22 cellular contexts compared by ENCODE assay signal in the genomic region with DNA sequence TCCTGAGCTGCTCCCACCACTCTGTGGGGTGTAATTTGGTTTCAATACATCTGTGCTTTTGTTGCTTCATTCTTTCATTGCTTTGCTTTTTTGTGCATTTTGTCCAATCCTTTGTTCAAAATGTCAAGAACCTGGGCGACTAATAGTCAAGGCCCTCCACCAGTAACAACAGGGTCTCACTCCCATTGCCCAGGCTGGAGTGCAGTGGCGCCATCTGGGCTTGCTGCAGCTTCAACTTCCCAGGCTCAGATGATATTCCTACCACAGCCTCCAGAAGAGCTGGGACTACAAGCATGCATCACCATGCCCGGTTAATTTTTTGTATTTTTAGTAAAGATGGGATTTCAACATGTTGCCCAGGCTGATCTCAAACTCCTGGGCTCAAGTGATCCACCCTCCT.
A peak's percentile ranks its signal among the peaks of the same experiment; 100 is the strongest.
DNase-seq lines count a peak whose midpoint lies in the region; ATAC-seq and TF ChIP-seq lines count a peak whose summit lies in the region.
"Had no signal": no experiment of that assay in that cellular context is flagged by ENCODE, and none has a peak within 500 bp of the region (broad histone marks: within the 10 kb centered on the region; RNA-seq: fewer than 3 reads in every experiment).

No MANE protein-coding gene starts in this region.

- 76 to 79% methylated on average over 3 of the region's 3 CpGs for WGBS in esophagus, 2 donors

- no peaks in the 10 kb centered on the region for H3K27me3 Mint-ChIP-seq in Calu3 (ENCODE audit: unreplicated experiment)
- peaks cover 4% of the 10 kb centered on the region for H3K27me3 Mint-ChIP-seq in neural progenitor cell (ENCODE audit: insufficient read depth, low read depth)
- no peaks in the 10 kb centered on the region for H3K27me3 Mint-ChIP-seq in stimulated activated memory B cell treated with anti-CD40 and anti-IgM and Interleukin-4, amounts not matched to agents 10 μg/mL and 1 μg/mL and 100 μg/mL, for 72 hours

- peaks cover 14% of the 10 kb centered on the region for H3F3A ChIP-seq in neural progenitor cell (ENCODE audit: low read depth)

- CTCF ChIA-PET in Calu3 (lab: Charles Lee): interaction anchor here (0.6 kb wide), 1 partner anchor 258 kb away, joined by 5 read pairs; no protein-coding TSS in a partner anchor

- no TSS peak for BruUV-seq in Calu3 (replicated peaks; lab: Mats Ljungman, UMichigan)

- H3K27me3 ChIP-seq in esophagus (ENCODE audit: control insufficient read depth in 1 of 2, insufficient read depth in 2 of 2, low read length in 2 of 2) (no peaks in the 10 kb centered on the region), neural progenitor cell (no peaks in the 10 kb centered on the region)
- H3K27me3 ChIP-seq: BLaER1 had no signal

- H3K36me3 Mint-ChIP-seq in Calu3 (ENCODE audit: insufficient read depth, unreplicated experiment): no peaks in the 10 kb centered on the region
- no peaks in the 10 kb centered on the region for H3K36me3 Mint-ChIP-seq in neural progenitor cell
- H3K36me3 Mint-ChIP-seq in stimulated activated memory B cell treated with anti-CD40 and anti-IgM and Interleukin-4, amounts not matched to agents 10 μg/mL and 1 μg/mL and 100 μg/mL, for 72 hours: peaks cover 6% of the 10 kb centered on the region
- H3K36me3 Mint-ChIP-seq: CD4-positive, CD25-positive, alpha-beta regulatory T cell had no signal

- H3K4me1 Mint-ChIP-seq in Calu3 (ENCODE audit: low read depth, unreplicated experiment): peaks cover 28% of the 10 kb centered on the region
- H3K4me1 Mint-ChIP-seq in neural progenitor cell: peaks cover 16% of the 10 kb centered on the region
- no peaks in the 10 kb centered on the region for H3K4me1 Mint-ChIP-seq in stimulated activated memory B cell treated with anti-CD40 and anti-IgM and Interleukin-4, amounts not matched to agents 10 μg/mL and 1 μg/mL and 100 μg/mL, for 72 hours
- H3K4me1 Mint-ChIP-seq: CD4-positive, CD25-positive, alpha-beta regulatory T cell; IgD-negative memory B cell had no signal

- H3K27ac ChIP-seq in VCaP (no peak overlapping the region), esophagus (ENCODE audit: low read depth in 2 of 2, low read length in 1 of 2) (peak overlapping the region; percentile 10 to 36), neural progenitor cell (no peak overlapping the region)
- H3K27ac ChIP-seq: BLaER1, GM23248, HL-60, KMS-11, SK-N-MC had no signal

- H3K4me3 ChIP-seq in esophagus (ENCODE audit: low read depth in 1 of 2, low read length in 2 of 2) (no peak overlapping the region), neural progenitor cell (no peak overlapping the region)
- H3K4me3 ChIP-seq: BLaER1, GM23248, SK-N-MC had no signal

- no peak overlapping the region for H3K9ac ChIP-seq in neural progenitor cell
- H3K9ac ChIP-seq: BLaER1, GM23248, KMS-11 had no signal

- intact Hi-C loops in Calu3 (cut with micrococcal nuclease; ENCODE audit: unreplicated experiment): no loop called here

- peaks cover 20% of the 10 kb centered on the region for H3K9me3 Mint-ChIP-seq in Calu3 (ENCODE audit: low read depth, unreplicated experiment)
- H3K9me3 Mint-ChIP-seq in neural progenitor cell: peaks cover 28% of the 10 kb centered on the region
- peaks cover 20% of the 10 kb centered on the region for H3K9me3 Mint-ChIP-seq in stimulated activated memory B cell treated with anti-CD40 and anti-IgM and Interleukin-4, amounts not matched to agents 10 μg/mL and 1 μg/mL and 100 μg/mL, for 72 hours

- H4K20me1 ChIP-seq in neural progenitor cell (ENCODE audit: low read depth): no peaks in the 10 kb centered on the region
- H4K20me1 ChIP-seq: BLaER1 had no signal

- DNase-seq in Calu3 (peak; percentile 16), neural progenitor cell (ENCODE audit: low spot score) (peak; percentile 11), activated T-cell treated with anti-CD3 and anti-CD28 coated beads for 4 hours (no peak), SIG-M5 treated with dmso at 0.1 percent for 504 hours (lab: John Stamatoyannopoulos, UW; ENCODE audit: unreplicated experiment) (no peak)
- DNase-seq: CD4-positive, CD25-positive, alpha-beta regulatory T cell; GM23248; HCEC 1CT; MM.1S; NCI-H1694; NCI-H2029 treated with DMSO at 0.1 percent for 48 hours; NCI-H2227 treated with DMSO at 0.1 percent for 48 hours; NCI-H526 treated with DMSO at 0.1 percent for 48 hours; RPMI8226; SHP77 had no signal

- no peak for ATAC-seq in stimulated activated memory B cell treated with anti-CD40 and anti-IgM and Interleukin-4, amounts not matched to agents 10 μg/mL and 1 μg/mL and 100 μg/mL, for 72 hours

- TF ChIP-seq CTCF in Calu3 (IDR thresholded peaks at IDR 0.05; ENCODE audit: unreplicated experiment) (no peak), VCaP (conservative IDR thresholded peaks at IDR 0.05) (0 out of 2 replicates have a peak, but pooled peaks have one; percentile 19), neural progenitor cell (IDR thresholded peaks at IDR 0.05) (peak; percentile 32)

- no peaks in the 10 kb centered on the region for H3K79me2 ChIP-seq in neural progenitor cell (ENCODE audit: low read depth)

- H3K36me3 ChIP-seq in esophagus (ENCODE audit: control insufficient read depth in 2 of 2, insufficient read depth in 2 of 2, low read length in 1 of 2) (peaks cover 0 to 5% of the 10 kb centered on the region in 2 donors), neural progenitor cell (peaks cover 4% of the 10 kb centered on the region)
- H3K36me3 ChIP-seq: BLaER1 had no signal

- H2AFZ ChIP-seq in neural progenitor cell (replicated peaks): peak overlapping the region; percentile 65
- H2AFZ ChIP-seq: GM23248 had no signal

- peak overlapping the region; percentile 8 for H3K4me2 ChIP-seq in neural progenitor cell
- H3K4me2 ChIP-seq: BLaER1, KMS-11 had no signal

- H3K4me1 ChIP-seq in esophagus (ENCODE audit: control insufficient read depth in 2 of 2, insufficient read depth in 2 of 2, low read length in 1 of 2) (peaks cover 0 to 5% of the 10 kb centered on the region in 2 donors), neural progenitor cell (peaks cover 16% of the 10 kb centered on the region)
- H3K4me1 ChIP-seq: BLaER1 had no signal

- no peak overlapping the region for H3K4me3 Mint-ChIP-seq in Calu3 (ENCODE audit: low read depth, unreplicated experiment)
- no peak overlapping the region for H3K4me3 Mint-ChIP-seq in neural progenitor cell
- H3K4me3 Mint-ChIP-seq in stimulated activated memory B cell treated with anti-CD40 and anti-IgM and Interleukin-4, amounts not matched to agents 10 μg/mL and 1 μg/mL and 100 μg/mL, for 72 hours: no peak overlapping the region
- H3K4me3 Mint-ChIP-seq: CD4-positive, CD25-positive, alpha-beta regulatory T cell; IgD-negative memory B cell had no signal

- H3K9me3 ChIP-seq in esophagus (ENCODE audit: control insufficient read depth in 2 of 2, insufficient read depth in 1 of 2, low read depth in 1 of 2, low read length in 1 of 2): peaks cover 0 to 3% of the 10 kb centered on the region in 2 donors
- H3K9me3 ChIP-seq in neural progenitor cell (ENCODE audit: low read depth): peaks cover 11% of the 10 kb centered on the region

- H3K27ac Mint-ChIP-seq in Calu3 (ENCODE audit: unreplicated experiment) (no peak overlapping the region), neural progenitor cell (no peak overlapping the region)
- no peak overlapping the region for H3K27ac Mint-ChIP-seq in stimulated activated memory B cell treated with anti-CD40 and anti-IgM and Interleukin-4, amounts not matched to agents 10 μg/mL and 1 μg/mL and 100 μg/mL, for 72 hours
- H3K27ac Mint-ChIP-seq: CD4-positive, CD25-positive, alpha-beta regulatory T cell; IgD-negative memory B cell had no signal

Comparison
In these comparisons a context has a peak if more than half of its experiments do, and no peak if none do; other contexts are left out.
1. DNase-seq: peak in Calu3 (single experiment) and neural progenitor cell (single experiment); none in activated T-cell treated with anti-CD3 and anti-CD28 coated beads for 4 hours (single experiment) and SIG-M5 treated with dmso at 0.1 percent for 504 hours (single experiment).
2. H3K27ac ChIP-seq: peak in esophagus (2 of 2); none in VCaP (single experiment) and neural progenitor cell (single experiment).